In genomic region chr7:32019008-32019578, GRCh38 we compare ENCODE assay signal across 19 cellular contexts. TPM values are rescaled to one million over a fixed set of nuclear protein-coding genes. Genes with fewer than 3 reads are reported as not detected.
DNase-seq lines count a peak whose midpoint lies in the region; ATAC-seq, FAIRE-seq and TF ChIP-seq lines count a peak whose summit lies in the region.
"Had no signal": no experiment of that assay in that cellular context is flagged by ENCODE, and none has a peak within 500 bp of the region (broad histone marks: within the 10 kb centered on the region; RNA-seq: fewer than 3 reads in every experiment).

No MANE protein-coding gene starts in this region.

- no peak overlapping the region for H3K4me3 Mint-ChIP-seq in progenitor cell of endocrine pancreas (ENCODE audit: low read depth)
- no peak overlapping the region for H3K4me3 Mint-ChIP-seq in type B pancreatic cell

- peaks cover 10% of the 10 kb centered on the region for H3K4me1 Mint-ChIP-seq in progenitor cell of endocrine pancreas (ENCODE audit: low read depth)
- peaks cover 4% of the 10 kb centered on the region for H3K4me1 Mint-ChIP-seq in type B pancreatic cell (ENCODE audit: unreplicated experiment)

- FAIRE-seq in GM12891 (lab: Jason Lieb, UNC): no peak

- no peak for ATAC-seq in HG03520 (IDR thresholded peaks at IDR 0.05; ENCODE audit: unreplicated experiment)

- H3K9me3 Mint-ChIP-seq in progenitor cell of endocrine pancreas (ENCODE audit: low read depth) (peaks cover 17% of the 10 kb centered on the region), type B pancreatic cell (no peaks in the 10 kb centered on the region)

- no peak overlapping the region for H3K4me3 ChIP-seq in AG10803 (ENCODE audit: low read length)
- H3K4me3 ChIP-seq: BLaER1 treated with 17β-estradiol and CSF1 and Interleukin-3, amounts not matched to agents 10 nM and 100 nM had no signal

- DNase-seq in AG10803 (ENCODE audit: low read depth) (peak; percentile 22), NCI-H226 (peak; percentile 34), iris pigment epithelial cell (ENCODE audit: low read depth) (peak; percentile 5), progenitor cell of endocrine pancreas (ENCODE audit: low spot score, unreplicated experiment) (no peak), GM12891 (ENCODE audit: insufficient read length, low spot score) (no peak), D341Med (ENCODE audit: low spot score) (no peak), type B pancreatic cell (ENCODE audit: extremely low spot score, unreplicated experiment) (no peak)
- DNase-seq: DMS 273 treated with DMSO at 0.1 percent for 48 hours, GOT3, NCI-H1105 treated with DMSO at 0.1 percent for 48 hours, NCI-H187 treated with DMSO at 0.1 percent for 48 hours, NCI-H446, NCI-H69, SHP77 had no signal

- peaks cover 3% of the 10 kb centered on the region for H3K27me3 Mint-ChIP-seq in progenitor cell of endocrine pancreas
- H3K27me3 Mint-ChIP-seq in type B pancreatic cell: no peaks in the 10 kb centered on the region

- TF ChIP-seq CTCF in AG10803 (conservative IDR thresholded peaks at IDR 0.05; ENCODE audit: low read length): no peak
- no peak for TF ChIP-seq CTCF in progenitor cell of endocrine pancreas (IDR thresholded peaks at IDR 0.05; ENCODE audit: unreplicated experiment)
- TF ChIP-seq CTCF in type B pancreatic cell (conservative IDR thresholded peaks at IDR 0.05): no peak

- H3K27ac Mint-ChIP-seq in progenitor cell of endocrine pancreas (peak overlapping the region; percentile 85), type B pancreatic cell (no peak overlapping the region)

- H3K36me3 Mint-ChIP-seq in progenitor cell of endocrine pancreas (ENCODE audit: insufficient read depth): no peaks in the 10 kb centered on the region
- peaks cover 6% of the 10 kb centered on the region for H3K36me3 Mint-ChIP-seq in type B pancreatic cell

- TF ChIP-seq POLR2A in GM12891 (IDR thresholded peaks at IDR 0.05; ENCODE audit: low read depth, low read length): no peak

TF ChIP-seq in GM12891, 5 proteins besides CTCF, POLR2A, EP300 and RAD21:
- no peak for TF ChIP-seq SPI1 (IDR thresholded peaks at IDR 0.05; ENCODE audit: low read depth, low read length)
- no peak for TF ChIP-seq POU2F2 (IDR thresholded peaks at IDR 0.05; ENCODE audit: low read depth, low read length)
- TF ChIP-seq POLR2AphosphoS5 (IDR thresholded peaks at IDR 0.05; ENCODE audit: low read depth, low read length): no peak
- TF ChIP-seq TAF1 (IDR thresholded peaks at IDR 0.05; ENCODE audit: low read depth, low read length): no peak
- TF ChIP-seq PAX5 (IDR thresholded peaks at IDR 0.05; ENCODE audit: insufficient read depth, low read length, severe bottlenecking): no peak
TF ChIP-seq in GM12891: peak in this region for 0.

RNA-seq across cellular contexts. Expression of gene PDE1C, which starts 51.1 kb away (rescaled TPM):
- 1.0 and 1.7 TPM in 2 replicates for total RNA-seq in progenitor cell of endocrine pancreas
- 0.42 TPM for polyA plus RNA-seq in GM12891 (2012; ENCODE audit: low read depth, missing spikeins)
- total RNA-seq in type B pancreatic cell (ENCODE audit: low replicate concordance): 4.7 and 8.5 TPM in 2 replicates
- total RNA-seq: HT-29, LHCN-M2, OCI-LY7 had no signal

Comparison
In these comparisons a context has a peak if more than half of its experiments do, and no peak if none do; other contexts are left out.
1. DNase-seq: peak in AG10803 (single experiment), NCI-H226 (single experiment) and iris pigment epithelial cell (single experiment); none in progenitor cell of endocrine pancreas (single experiment), GM12891 (single experiment), D341Med (single experiment) and type B pancreatic cell (single experiment).